In the genomic region with DNA sequence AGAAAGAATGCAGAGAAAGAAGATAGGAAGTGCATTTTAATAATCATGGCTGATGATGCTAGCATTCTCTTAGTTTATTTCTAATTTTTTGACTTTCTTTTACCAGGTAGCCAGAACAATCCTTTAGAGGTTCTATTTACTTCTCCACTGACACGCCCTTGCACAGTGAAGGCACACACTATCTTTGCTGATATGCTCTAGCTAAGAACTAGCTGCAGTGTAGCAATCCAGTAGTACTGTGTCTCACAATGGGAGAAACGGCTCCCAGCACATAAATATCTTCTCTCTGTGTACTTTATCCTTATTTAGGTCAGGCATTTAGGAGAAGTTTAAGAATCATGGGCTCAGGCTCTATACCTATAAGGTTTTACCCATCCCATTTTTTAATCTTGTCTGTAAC, we compare ENCODE assay signal across 20 cellular contexts.
DNase-seq lines count a peak whose midpoint lies in the region; ATAC-seq and TF ChIP-seq lines count a peak whose summit lies in the region.
"Had no signal": no experiment of that assay in that cellular context is flagged by ENCODE, and none has a peak within 500 bp of the region (broad histone marks: within the 10 kb centered on the region; RNA-seq: fewer than 3 reads in every experiment).

No MANE protein-coding gene starts in this region.

- WGBS in smooth muscle cell (ENCODE audit: low lambda C conversion rate) = 62% methylated on average over 2 of the region's 2 CpGs

- H3K27me3 ChIP-seq in left ventricle myocardium inferior (ENCODE audit: low read depth) (no peaks in the 10 kb centered on the region), smooth muscle cell (ENCODE audit: low read depth) (no peaks in the 10 kb centered on the region)
- H3K27me3 ChIP-seq: BLaER1 had no signal

- no peaks in the 10 kb centered on the region for H4K20me1 ChIP-seq in smooth muscle cell (ENCODE audit: low read depth)
- H4K20me1 ChIP-seq: BLaER1 had no signal

- H3K4me1 ChIP-seq in left ventricle myocardium inferior (no peaks in the 10 kb centered on the region), smooth muscle cell (ENCODE audit: low read depth) (no peaks in the 10 kb centered on the region)
- H3K4me1 ChIP-seq: BLaER1, Caco-2 had no signal

- H3K27ac ChIP-seq in left ventricle myocardium inferior (replicated peaks) = no peak overlapping the region
- H3K27ac ChIP-seq in smooth muscle cell (ENCODE audit: low read depth) = no peak overlapping the region
- H3K27ac ChIP-seq: 22Rv1, BLaER1, C4-2B, GM23248 had no signal

- H3K9ac ChIP-seq in smooth muscle cell (ENCODE audit: low read depth) = no peak overlapping the region
- H3K9ac ChIP-seq: BLaER1, GM23248 had no signal

- no peaks in the 10 kb centered on the region for H3K79me2 ChIP-seq in smooth muscle cell (ENCODE audit: low read depth)

- TF ChIP-seq CTCF in left ventricle myocardium inferior (IDR thresholded peaks at IDR 0.05; ENCODE audit: borderline replicate concordance) (no peak), smooth muscle cell (IDR thresholded peaks at IDR 0.05; ENCODE audit: borderline replicate concordance, insufficient read depth, poor library complexity, severe bottlenecking) (no peak)

- intact Hi-C loops in Right ventricle myocardium inferior (cut with DNase I) = no loop called here
- intact Hi-C loops in left ventricle myocardium inferior (cut with micrococcal nuclease) = no loop called here

- DNase-seq in Right ventricle myocardium inferior (ENCODE audit: missing footprints) (no peak), left ventricle myocardium inferior (no peak), HuH-7 (ENCODE audit: low spot score) (peak; percentile 1), smooth muscle cell (lab: John Stamatoyannopoulos, UW; ENCODE audit: unreplicated experiment) (no peak), NCI-H2107 (lab: John Stamatoyannopoulos, UW) (no peak), DMS153 treated with DMSO at 0.1 percent for 48 hours (lab: John Stamatoyannopoulos, UW; ENCODE audit: unreplicated experiment) (no peak)
- DNase-seq: Caco-2; CD4-positive, CD25-positive, alpha-beta regulatory T cell; CD8-positive, alpha-beta T cell; DMS153; DMS79; EL; GDM1; GM23248; H7; HCEC 1CT had no signal

- H3K4me2 ChIP-seq in smooth muscle cell = no peak overlapping the region
- H3K4me2 ChIP-seq: BLaER1 had no signal

- no peaks in the 10 kb centered on the region for H3F3A ChIP-seq in smooth muscle cell (ENCODE audit: low read depth)

- peak; percentile 48 for ATAC-seq in Right ventricle myocardium inferior
- ATAC-seq: CD8-positive, alpha-beta T cell; GM12878 had no signal

- H2AFZ ChIP-seq in smooth muscle cell (ENCODE audit: low read depth) = peak overlapping the region; percentile 36
- H2AFZ ChIP-seq: GM23248 had no signal

- no peak overlapping the region for H3K4me3 ChIP-seq in left ventricle myocardium inferior
- H3K4me3 ChIP-seq in smooth muscle cell = no peak overlapping the region
- H3K4me3 ChIP-seq: BLaER1, GM12878, GM23248 had no signal

- H3K36me3 ChIP-seq in left ventricle myocardium inferior (no peaks in the 10 kb centered on the region), smooth muscle cell (ENCODE audit: low read depth) (no peaks in the 10 kb centered on the region)
- H3K36me3 ChIP-seq: BLaER1 had no signal

- H3K9me3 ChIP-seq in left ventricle myocardium inferior (replicated peaks) (peaks cover 5% of the 10 kb centered on the region), smooth muscle cell (replicated peaks; ENCODE audit: low read depth) (no peaks in the 10 kb centered on the region)
- H3K9me3 ChIP-seq: BLaER1 had no signal
